ENCODE assay signal across 7 cellular contexts in genomic region chr4:68504836-68505235, GRCh38. TPM values are rescaled to one million over a fixed set of nuclear protein-coding genes. Genes with fewer than 3 reads are reported as not detected.
"Had no signal": no experiment of that assay in that cellular context is flagged by ENCODE, and none has a peak within 500 bp of the region (broad histone marks: within the 10 kb centered on the region; RNA-seq: fewer than 3 reads in every experiment).

No MANE protein-coding gene starts in this region.

RNA-seq across cellular contexts. Expression of gene TMPRSS11E, which starts 57.6 kb away (rescaled TPM):
- total RNA-seq: activated T-cell treated with anti-CD3 and anti-CD28 coated beads, Interleukin-2, amount 50 U/mL, for 72 hours; activated T-helper 17 cell treated with anti-CD3 and anti-CD28 coated beads, Interleukin-2, amount 50 U/mL, for 72 hours; aorta; cerebellum; RPMI7951; SJCRH30; T-helper 1 cell treated with Interleukin-12 subunit alpha and Interleukin-12 subunit beta and Interleukin-4 antibody, amounts not matched to agents 30 ng/mL and 1 ng/mL, for 36 hours had no signal
